ENCODE assay signal across 8 cellular contexts in genomic region chr2:233409286-233409991, GRCh38. TPM values are rescaled to one million over a fixed set of nuclear protein-coding genes. Genes with fewer than 3 reads are reported as not detected.
DNase-seq lines count a peak whose midpoint lies in the region; ATAC-seq and TF ChIP-seq lines count a peak whose summit lies in the region.
"Had no signal": no experiment of that assay in that cellular context is flagged by ENCODE, and none has a peak within 500 bp of the region (broad histone marks: within the 10 kb centered on the region; RNA-seq: fewer than 3 reads in every experiment).

No MANE protein-coding gene starts in this region.

- DNase-seq in HUDEP-2 (lab: John Stamatoyannopoulos, UW; ENCODE audit: unreplicated experiment in 76 of 76): peak in 70 of 76 experiments; percentile 12 to 83 (median 55)
- DNase-seq in activated CD4-positive, alpha-beta memory T cell treated with anti-CD3 and anti-CD28 coated beads, Interleukin-2, amount 10 ng/mL, durations not matched to agents 7 days and 5 days: peak; percentile 41
- DNase-seq in right cardiac atrium: peak; percentile 34 to 74 (median 63)
- no peak for DNase-seq in stimulated activated naive B cell treated with anti-CD40 and anti-IgM and Interleukin-4, amounts not matched to agents 10 μg/mL and 1 μg/mL and 100 μg/mL, for 72 hours
- no peak for DNase-seq in NOMO-1 treated with dmso at 0.1 percent for 144 hours (lab: John Stamatoyannopoulos, UW; ENCODE audit: unreplicated experiment)
- DNase-seq in progenitor cell of endocrine pancreas (ENCODE audit: low spot score, unreplicated experiment): no peak
- DNase-seq: NCI-H446 had no signal

- H3K4me3 Mint-ChIP-seq in activated CD4-positive, alpha-beta memory T cell treated with anti-CD3 and anti-CD28 coated beads, Interleukin-2, amount 10 ng/mL, durations not matched to agents 7 days and 5 days: no peak overlapping the region
- H3K4me3 Mint-ChIP-seq in stimulated activated naive B cell treated with anti-CD40 and anti-IgM and Interleukin-4, amounts not matched to agents 10 μg/mL and 1 μg/mL and 100 μg/mL, for 72 hours: peak overlapping the region in 1 of 2 donors; percentile 4
- no peak overlapping the region for H3K4me3 Mint-ChIP-seq in progenitor cell of endocrine pancreas (ENCODE audit: low read depth)

- no peaks in the 10 kb centered on the region for H3K27me3 Mint-ChIP-seq in activated CD4-positive, alpha-beta memory T cell treated with anti-CD3 and anti-CD28 coated beads, Interleukin-2, amount 10 ng/mL, durations not matched to agents 7 days and 5 days
- no peaks in the 10 kb centered on the region for H3K27me3 Mint-ChIP-seq in stimulated activated naive B cell treated with anti-CD40 and anti-IgM and Interleukin-4, amounts not matched to agents 10 μg/mL and 1 μg/mL and 100 μg/mL, for 72 hours
- no peaks in the 10 kb centered on the region for H3K27me3 Mint-ChIP-seq in progenitor cell of endocrine pancreas

- H3K9me3 ChIP-seq in right cardiac atrium (ENCODE audit: control insufficient read depth, low read length): no peaks in the 10 kb centered on the region

- peaks cover 18% of the 10 kb centered on the region for H3K9me3 Mint-ChIP-seq in activated CD4-positive, alpha-beta memory T cell treated with anti-CD3 and anti-CD28 coated beads, Interleukin-2, amount 10 ng/mL, durations not matched to agents 7 days and 5 days
- peaks cover 3 to 8% of the 10 kb centered on the region in 2 donors for H3K9me3 Mint-ChIP-seq in stimulated activated naive B cell treated with anti-CD40 and anti-IgM and Interleukin-4, amounts not matched to agents 10 μg/mL and 1 μg/mL and 100 μg/mL, for 72 hours
- peaks cover 26% of the 10 kb centered on the region for H3K9me3 Mint-ChIP-seq in progenitor cell of endocrine pancreas (ENCODE audit: low read depth)

- ATAC-seq in right cardiac atrium (peak; percentile 82), HG02938 (IDR thresholded peaks at IDR 0.05; ENCODE audit: unreplicated experiment) (no peak)
- peak; percentile 58 to 63 for ATAC-seq in stimulated activated naive B cell treated with anti-CD40 and anti-IgM and Interleukin-4, amounts not matched to agents 10 μg/mL and 1 μg/mL and 100 μg/mL, for 72 hours (replicated peaks)

- H3K4me3 ChIP-seq in right cardiac atrium (ENCODE audit: low read length): no peak overlapping the region

- TF ChIP-seq CTCF in progenitor cell of endocrine pancreas (IDR thresholded peaks at IDR 0.05; ENCODE audit: unreplicated experiment): no peak

- H3K4me1 Mint-ChIP-seq in activated CD4-positive, alpha-beta memory T cell treated with anti-CD3 and anti-CD28 coated beads, Interleukin-2, amount 10 ng/mL, durations not matched to agents 7 days and 5 days: peaks cover 60% of the 10 kb centered on the region
- peaks cover 40 to 74% of the 10 kb centered on the region in 2 donors for H3K4me1 Mint-ChIP-seq in stimulated activated naive B cell treated with anti-CD40 and anti-IgM and Interleukin-4, amounts not matched to agents 10 μg/mL and 1 μg/mL and 100 μg/mL, for 72 hours
- peaks cover 16% of the 10 kb centered on the region for H3K4me1 Mint-ChIP-seq in progenitor cell of endocrine pancreas (ENCODE audit: low read depth)

- H3K36me3 Mint-ChIP-seq in activated CD4-positive, alpha-beta memory T cell treated with anti-CD3 and anti-CD28 coated beads, Interleukin-2, amount 10 ng/mL, durations not matched to agents 7 days and 5 days (ENCODE audit: low read depth): peaks cover 51% of the 10 kb centered on the region
- peaks cover 49 to 75% of the 10 kb centered on the region in 2 donors for H3K36me3 Mint-ChIP-seq in stimulated activated naive B cell treated with anti-CD40 and anti-IgM and Interleukin-4, amounts not matched to agents 10 μg/mL and 1 μg/mL and 100 μg/mL, for 72 hours
- H3K36me3 Mint-ChIP-seq in progenitor cell of endocrine pancreas (ENCODE audit: insufficient read depth): peaks cover 27% of the 10 kb centered on the region

- intact Hi-C loops in right cardiac atrium (cut with DNase I): loop anchor here in 1 of 4 donors (5.0 kb wide), 1 partner anchor 33 kb away; no protein-coding TSS in a partner anchor

- peak overlapping the region; percentile 59 for H3K27ac ChIP-seq in right cardiac atrium (ENCODE audit: low read length)

- H3K4me1 ChIP-seq in right cardiac atrium (ENCODE audit: control insufficient read depth, insufficient read depth, low read length): peaks cover 9% of the 10 kb centered on the region

- WGBS in right cardiac atrium: 14% methylated on average over 6 of the region's 6 CpGs

- CTCF ChIA-PET in activated CD4-positive, alpha-beta memory T cell treated with anti-CD3 and anti-CD28 coated beads, Interleukin-2, amount 10 ng/mL, durations not matched to agents 7 days and 5 days (lab: Charles Lee): interaction anchor here (0.7 to 2.3 kb wide), 4 partner anchors 10 to 362 kb away, joined by 5 to 9 read pairs (median 6); no protein-coding TSS in a partner anchor

- POLR2A ChIA-PET in activated CD4-positive, alpha-beta memory T cell treated with anti-CD3 and anti-CD28 coated beads, Interleukin-2, amount 10 ng/mL, durations not matched to agents 7 days and 5 days (lab: Charles Lee): interaction anchor here (0.6 to 1.9 kb wide), 5 partner anchors 10 to 846 kb away, joined by 3 to 13 read pairs (median 4); no protein-coding TSS in a partner anchor

- H3K27ac Mint-ChIP-seq in activated CD4-positive, alpha-beta memory T cell treated with anti-CD3 and anti-CD28 coated beads, Interleukin-2, amount 10 ng/mL, durations not matched to agents 7 days and 5 days: peak overlapping the region; percentile 72
- H3K27ac Mint-ChIP-seq in stimulated activated naive B cell treated with anti-CD40 and anti-IgM and Interleukin-4, amounts not matched to agents 10 μg/mL and 1 μg/mL and 100 μg/mL, for 72 hours: peak overlapping the region; percentile 85
- H3K27ac Mint-ChIP-seq in progenitor cell of endocrine pancreas: no peak overlapping the region

- H3K27me3 ChIP-seq in right cardiac atrium (ENCODE audit: control insufficient read depth, insufficient read depth): no peaks in the 10 kb centered on the region

RNA-seq across cellular contexts. Expression of gene DGKD, which starts 55.1 kb away (rescaled TPM):
- 10 to 100 TPM; 77.8 to 78.3 TPM for total RNA-seq in activated CD4-positive, alpha-beta memory T cell treated with anti-CD3 and anti-CD28 coated beads, Interleukin-2, amount 10 ng/mL, durations not matched to agents 7 days and 5 days
- 10 to 100 TPM; 27.6 to 44.9 (median 38.6) TPM for total RNA-seq in right cardiac atrium
- polyA plus RNA-seq in right cardiac atrium: 17.9 TPM
- 49.5 and 55.1 TPM in 2 replicates for total RNA-seq in progenitor cell of endocrine pancreas

Comparison
In these comparisons a context has a peak if more than half of its experiments do, and no peak if none do; other contexts are left out.
1. DNase-seq: peak in HUDEP-2 (70 of 76), activated CD4-positive, alpha-beta memory T cell treated with anti-CD3 and anti-CD28 coated beads, Interleukin-2, amount 10 ng/mL, durations not matched to agents 7 days and 5 days (single experiment) and right cardiac atrium (3 of 3); none in stimulated activated naive B cell treated with anti-CD40 and anti-IgM and Interleukin-4, amounts not matched to agents 10 μg/mL and 1 μg/mL and 100 μg/mL, for 72 hours (single experiment), NOMO-1 treated with dmso at 0.1 percent for 144 hours (single experiment) and progenitor cell of endocrine pancreas (single experiment).